ENCODE assay signal across 1 cellular context in genomic region chr16:2867987-2868789, GRCh38.
TF ChIP-seq lines count a peak whose summit lies in the region.

No MANE protein-coding gene starts in this region.

TF ChIP-seq in HEK293, 187 proteins besides CTCF, POLR2A, EP300 and RAD21 (continued from another document and continues in another):
- TF ChIP-seq ZBTB44 (tag by site-specific recombination; IDR thresholded peaks at IDR 0.05) (no peak), REPIN1 (tag by site-specific recombination; IDR thresholded peaks at IDR 0.05; ENCODE audit: low read depth) (no peak; the same call in 1 of the 2 replicates), ZNF112 (tag by site-specific recombination; IDR thresholded peaks at IDR 0.05) (no peak), ZNF571 (tag by site-specific recombination; IDR thresholded peaks at IDR 0.05) (no peak), ZNF416 (tag by site-specific recombination; IDR thresholded peaks at IDR 0.05) (no peak), BCL11B (tag by site-specific recombination; IDR thresholded peaks at IDR 0.05; ENCODE audit: low read depth) (peak; percentile 90), ZBTB17 (tag by site-specific recombination; IDR thresholded peaks at IDR 0.05) (peak; percentile 88), ZNF518A (tag by site-specific recombination; conservative IDR thresholded peaks at IDR 0.05; ENCODE audit: low read depth) (peak; percentile 97), PRDM6 (tag by site-specific recombination; IDR thresholded peaks at IDR 0.05) (0 out of 2 replicates have a peak, but pooled peaks have one; percentile 10), KLF8 (tag by site-specific recombination; IDR thresholded peaks at IDR 0.05) (peak; percentile 80), ZNF114 (tag by site-specific recombination; IDR thresholded peaks at IDR 0.05) (no peak), ZNF776 (tag by site-specific recombination; IDR thresholded peaks at IDR 0.05; ENCODE audit: borderline replicate concordance) (no peak), ZNF76 (tag by site-specific recombination; IDR thresholded peaks at IDR 0.05; ENCODE audit: borderline replicate concordance, low read depth) (peak; percentile 96), OVOL3 (tag by site-specific recombination; IDR thresholded peaks at IDR 0.05) (no peak), ZFHX2 (tag by site-specific recombination; conservative IDR thresholded peaks at IDR 0.05) (peak; percentile 86), ZNF133 (tag by site-specific recombination; IDR thresholded peaks at IDR 0.05) (no peak), ZNF48 (tag by site-specific recombination; IDR thresholded peaks at IDR 0.05) (no peak), GFI1B (tag by site-specific recombination; IDR thresholded peaks at IDR 0.05) (no peak), ZBTB6 (tag by site-specific recombination; IDR thresholded peaks at IDR 0.05) (no peak), ZNF544 (tag by site-specific recombination; IDR thresholded peaks at IDR 0.05) (no peak), ZNF132 (tag by site-specific recombination; IDR thresholded peaks at IDR 0.05; ENCODE audit: borderline replicate concordance) (no peak), ZFP41 (tag by site-specific recombination; IDR thresholded peaks at IDR 0.05; ENCODE audit: borderline replicate concordance) (no peak), ZNF449 (tag by site-specific recombination; IDR thresholded peaks at IDR 0.05) (no peak), ZNF777 (tag by site-specific recombination; IDR thresholded peaks at IDR 0.05; ENCODE audit: borderline replicate concordance) (no peak), ZFP37 (tag by site-specific recombination; IDR thresholded peaks at IDR 0.05) (peak; percentile 83; the same call in 1 of the 2 replicates), ZNF248 (tag by site-specific recombination; IDR thresholded peaks at IDR 0.05) (no peak), KLF10 (tag by site-specific recombination; IDR thresholded peaks at IDR 0.05) (peak; percentile 73), ZNF837 (tag by site-specific recombination; IDR thresholded peaks at IDR 0.05) (no peak), ZNF10 (tag by site-specific recombination; IDR thresholded peaks at IDR 0.05) (no peak), ZNF121 (tag by site-specific recombination; IDR thresholded peaks at IDR 0.05) (no peak), ZNF394 (tag by site-specific recombination; IDR thresholded peaks at IDR 0.05; ENCODE audit: borderline replicate concordance) (peak; percentile 81), ZNF23 (tag by site-specific recombination; IDR thresholded peaks at IDR 0.05; ENCODE audit: borderline replicate concordance) (no peak), ZNF302 (tag by site-specific recombination; IDR thresholded peaks at IDR 0.05; ENCODE audit: low read depth) (no peak), ZNF529 (tag by site-specific recombination; IDR thresholded peaks at IDR 0.05; ENCODE audit: insufficient replicate concordance) (no peak), ZNF473 (tag by site-specific recombination; IDR thresholded peaks at IDR 0.05) (no peak), ZSCAN16 (tag by site-specific recombination; IDR thresholded peaks at IDR 0.05) (no peak), MYNN (tag by site-specific recombination; IDR thresholded peaks at IDR 0.05; ENCODE audit: borderline replicate concordance) (no peak), ZNF18 (tag by site-specific recombination; IDR thresholded peaks at IDR 0.05) (0 out of 2 replicates have a peak, but pooled peaks have one; percentile 21), ZNF521 (tag by site-specific recombination; IDR thresholded peaks at IDR 0.05) (no peak), ZNF433 (tag by site-specific recombination; IDR thresholded peaks at IDR 0.05; ENCODE audit: low read depth) (no peak), ZSCAN5A (tag by site-specific recombination; IDR thresholded peaks at IDR 0.05) (peak; percentile 91; the same call in 1 of the 2 replicates), EGR2 (tag by site-specific recombination; IDR thresholded peaks at IDR 0.05; ENCODE audit: low read depth) (peak; percentile 72; the same call in 1 of the 2 replicates), ZNF280C (tag by site-specific recombination; IDR thresholded peaks at IDR 0.05) (no peak), ZNF623 (tag by site-specific recombination; IDR thresholded peaks at IDR 0.05) (no peak), ZNF404 (tag by site-specific recombination; IDR thresholded peaks at IDR 0.05) (no peak), ZNF555 (tag by site-specific recombination; conservative IDR thresholded peaks at IDR 0.05) (no peak), INSM2 (tag by site-specific recombination; IDR thresholded peaks at IDR 0.05) (0 out of 2 replicates have a peak, but pooled peaks have one; percentile 17), ZNF707 (tag by site-specific recombination; IDR thresholded peaks at IDR 0.05) (no peak), ZNF391 (tag by site-specific recombination; IDR thresholded peaks at IDR 0.05; ENCODE audit: borderline replicate concordance, low read depth) (peak; percentile 66; the same call in 1 of the 2 replicates)
